ENCODE assay signal across 1 cellular context in genomic region chr16:12257926-12258561, GRCh38.
TF ChIP-seq lines count a peak whose summit lies in the region.

No MANE protein-coding gene starts in this region.

TF ChIP-seq in HepG2, 621 proteins besides CTCF, POLR2A, EP300 and RAD21 (continued from another document and continues in another):
- TF ChIP-seq TBX3 (IDR thresholded peaks at IDR 0.05; ENCODE audit: borderline replicate concordance): peak; percentile 90
- peak; percentile 85 for TF ChIP-seq FOXO1 (CRISPR knock-in tag; IDR thresholded peaks at IDR 0.05)
- peak; percentile 89 for TF ChIP-seq MIXL1 (CRISPR knock-in tag; IDR thresholded peaks at IDR 0.05)
- TF ChIP-seq ZFP37 (CRISPR knock-in tag; IDR thresholded peaks at IDR 0.05; ENCODE audit: borderline replicate concordance): no peak
- peak; percentile 89; the same call in 1 of the 2 replicates for TF ChIP-seq CBX5 (CRISPR knock-in tag; IDR thresholded peaks at IDR 0.05; ENCODE audit: borderline replicate concordance)
- TF ChIP-seq ZNF33A (CRISPR knock-in tag; IDR thresholded peaks at IDR 0.05; ENCODE audit: borderline replicate concordance): no peak
- TF ChIP-seq HBP1 (CRISPR knock-in tag; IDR thresholded peaks at IDR 0.05; ENCODE audit: low read depth): peak; percentile 83; the same call in 1 of the 2 replicates
- no peak for TF ChIP-seq ZNF879 (CRISPR knock-in tag; IDR thresholded peaks at IDR 0.05)
- TF ChIP-seq PAWR (CRISPR knock-in tag; IDR thresholded peaks at IDR 0.05; ENCODE audit: borderline replicate concordance): no peak
- no peak for TF ChIP-seq SP1 (IDR thresholded peaks at IDR 0.05)
- TF ChIP-seq SP1 (CRISPR knock-in tag; IDR thresholded peaks at IDR 0.05): peak; percentile 49; the same call in 1 of the 2 replicates
- TF ChIP-seq CBX1 (IDR thresholded peaks at IDR 0.05; ENCODE audit: low read depth): no peak
- peak; percentile 80 for TF ChIP-seq TEAD3 (CRISPR knock-in tag; optimal IDR thresholded peaks at IDR 0.05; ENCODE audit: borderline replicate concordance)
- TF ChIP-seq SATB2 (CRISPR knock-in tag; IDR thresholded peaks at IDR 0.05): no peak
- TF ChIP-seq ZNF101 (CRISPR knock-in tag; IDR thresholded peaks at IDR 0.05; ENCODE audit: borderline replicate concordance, low read depth): no peak
- peak; percentile 81 for TF ChIP-seq TFE3 (CRISPR knock-in tag; IDR thresholded peaks at IDR 0.05)
- TF ChIP-seq BRF2 (CRISPR knock-in tag; IDR thresholded peaks at IDR 0.05): 0 out of 2 replicates have a peak, but pooled peaks have one; percentile 80
- peak; percentile 93 for TF ChIP-seq ZNF883 (CRISPR knock-in tag; IDR thresholded peaks at IDR 0.05; ENCODE audit: not compliant biosample characterization)
- no peak for TF ChIP-seq KIAA2018 (CRISPR knock-in tag; IDR thresholded peaks at IDR 0.05; ENCODE audit: borderline replicate concordance)
- TF ChIP-seq PRDM15 (CRISPR knock-in tag; IDR thresholded peaks at IDR 0.05): no peak
- TF ChIP-seq E2F1 (CRISPR knock-in tag; IDR thresholded peaks at IDR 0.05): no peak
- TF ChIP-seq ZNF768 (CRISPR knock-in tag; IDR thresholded peaks at IDR 0.05): peak; percentile 91
- peak; percentile 90 for TF ChIP-seq ZNF770 (CRISPR knock-in tag; IDR thresholded peaks at IDR 0.05)
- peak; percentile 94 for TF ChIP-seq GATAD2A (CRISPR knock-in tag; IDR thresholded peaks at IDR 0.05)
- TF ChIP-seq ZNF441 (CRISPR knock-in tag; IDR thresholded peaks at IDR 0.05; ENCODE audit: borderline replicate concordance): no peak; the same call in 1 of the 2 replicates
- TF ChIP-seq MXD4 (CRISPR knock-in tag; IDR thresholded peaks at IDR 0.05): peak; percentile 82; the same call in 1 of the 2 replicates
- TF ChIP-seq JUND (CRISPR knock-in tag; IDR thresholded peaks at IDR 0.05): peak; percentile 26
- TF ChIP-seq PBX3 (CRISPR knock-in tag; IDR thresholded peaks at IDR 0.05; ENCODE audit: borderline replicate concordance): no peak
- peak; percentile 59 for TF ChIP-seq TBL1XR1 (IDR thresholded peaks at IDR 0.05; ENCODE audit: borderline replicate concordance, low read length, partially characterized antibody)
- TF ChIP-seq ZNF839 (CRISPR knock-in tag; IDR thresholded peaks at IDR 0.05; ENCODE audit: borderline replicate concordance): 0 out of 2 replicates have a peak, but pooled peaks have one; percentile 73
- peak; percentile 71; the same call in 1 of the 2 replicates for TF ChIP-seq ZNF644 (CRISPR knock-in tag; IDR thresholded peaks at IDR 0.05; ENCODE audit: low read depth)
- peak; percentile 93; the same call in 1 of the 2 replicates for TF ChIP-seq ZNF792 (CRISPR knock-in tag; IDR thresholded peaks at IDR 0.05)
- TF ChIP-seq PHF8 (CRISPR knock-in tag; IDR thresholded peaks at IDR 0.05): peak; percentile 26; the same call in 1 of the 2 replicates
- peak; percentile 88 for TF ChIP-seq MED1 (CRISPR knock-in tag; IDR thresholded peaks at IDR 0.05)
